Comparison of ENCODE assay signal across 1 cellular context in genomic region chr2:68692511-68692910, GRCh38.
A peak's percentile ranks its signal among the peaks of the same experiment; 100 is the strongest.
TF ChIP-seq lines count a peak whose summit lies in the region.

No MANE protein-coding gene starts in this region.

TF ChIP-seq in GM12891, 5 proteins besides CTCF, POLR2A, EP300 and RAD21:
- TF ChIP-seq SPI1 (IDR thresholded peaks at IDR 0.05; ENCODE audit: low read depth, low read length) = peak; percentile 60
- no peak for TF ChIP-seq TAF1 (IDR thresholded peaks at IDR 0.05; ENCODE audit: low read depth, low read length)
